20 cellular contexts compared by ENCODE assay signal in genomic region chr1:58158465-58159423, GRCh38.
DNase-seq lines count a peak whose midpoint lies in the region; TF ChIP-seq lines count a peak whose summit lies in the region.
"Had no signal": no experiment of that assay in that cellular context is flagged by ENCODE, and none has a peak within 500 bp of the region (broad histone marks: within the 10 kb centered on the region; RNA-seq: fewer than 3 reads in every experiment).

No MANE protein-coding gene starts in this region.

- peak; percentile 52 for DNase-seq in WERI-Rb-1
- no peak for DNase-seq in endodermal cell
- DNase-seq in stimulated activated CD4-positive, alpha-beta T cell treated with anti-CD3 and anti-CD28 coated beads, Interleukin-4, amount 100 ng/mL, for 1 hour: no peak
- no peak for DNase-seq in AG08396 (ENCODE audit: low spot score)
- DNase-seq in H4 (ENCODE audit: low spot score): no peak
- no peak for DNase-seq in glomerular visceral epithelial cell (ENCODE audit: extremely low spot score)
- DNase-seq: CD4-positive, alpha-beta T cell; COR-L47; DMS 273 treated with DMSO at 0.1 percent for 48 hours; DND-41; GM23248; MM.1S; NCI-H1092; NCI-H1436 treated with DMSO at 0.1 percent for 48 hours; NCI-H1930; NCI-H69; SIG-M5; T-helper 1 cell had no signal

- H3K4me3 ChIP-seq in HUES64 (ENCODE audit: low read length) (no peak overlapping the region), WERI-Rb-1 (ENCODE audit: low read depth, low read length) (peak overlapping the region; percentile 5; the same call in 1 of the 2 replicates), endodermal cell (ENCODE audit: low read length) (no peak overlapping the region)
- H3K4me3 ChIP-seq: BLaER1, GM23248 had no signal

- H3K27me3 ChIP-seq in HUES64 (ENCODE audit: insufficient read depth, low read length) (no peaks in the 10 kb centered on the region), WERI-Rb-1 (ENCODE audit: insufficient read depth, low read depth, severe bottlenecking) (no peaks in the 10 kb centered on the region), endodermal cell (ENCODE audit: control insufficient read depth, insufficient read depth, low read length, poor library complexity, severe bottlenecking) (no peaks in the 10 kb centered on the region)
- H3K27me3 ChIP-seq: BLaER1 had no signal

- H3K27ac Mint-ChIP-seq in endodermal cell: no peak overlapping the region
- H3K27ac Mint-ChIP-seq: CD4-positive, alpha-beta T cell had no signal

- H3K9ac ChIP-seq in HUES64 (ENCODE audit: low read depth, low read length) (no peak overlapping the region), endodermal cell (ENCODE audit: extremely low read depth, low read length, poor library complexity, severe bottlenecking) (no peak overlapping the region)
- H3K9ac ChIP-seq: BLaER1, GM23248 had no signal

- no peak overlapping the region for H3K4me3 Mint-ChIP-seq in endodermal cell
- H3K4me3 Mint-ChIP-seq: CD4-positive, alpha-beta T cell had no signal

- WGBS in HUES64: 62% methylated on average over 9 of the region's 11 CpGs
- 61 to 66% methylated on average over 6 to 11 of the region's 11 CpGs for WGBS in endodermal cell (ENCODE audit: insufficient coverage in 1 of 2, insufficient read length in 1 of 2), 2 experiments

- H3K4me1 Mint-ChIP-seq in endodermal cell: peaks cover 2% of the 10 kb centered on the region

- TF ChIP-seq CTCF in WERI-Rb-1 (IDR thresholded peaks at IDR 0.05; ENCODE audit: low read depth, low read length) (no peak), endodermal cell (conservative IDR thresholded peaks at IDR 0.05) (no peak)

- peak overlapping the region; percentile 42; the same call in 1 of the 2 replicates for H3K27ac ChIP-seq in HUES64 (ENCODE audit: low read depth, low read length)
- H3K27ac ChIP-seq in WERI-Rb-1: no peak overlapping the region
- H3K27ac ChIP-seq in endodermal cell (ENCODE audit: low read depth, low read length): peak overlapping the region; percentile 15
- H3K27ac ChIP-seq: BLaER1, GM23248 had no signal

- H3K9me3 ChIP-seq in HUES64 (ENCODE audit: insufficient read depth, low read depth, low read length) (no peaks in the 10 kb centered on the region), WERI-Rb-1 (ENCODE audit: severe bottlenecking) (no peaks in the 10 kb centered on the region), endodermal cell (ENCODE audit: control insufficient read depth, low read length) (no peaks in the 10 kb centered on the region)

- H3K27me3 Mint-ChIP-seq in endodermal cell (ENCODE audit: insufficient read depth): peaks cover 1% of the 10 kb centered on the region
- H3K27me3 Mint-ChIP-seq: CD4-positive, alpha-beta T cell had no signal

- no peaks in the 10 kb centered on the region for H3K36me3 Mint-ChIP-seq in endodermal cell (ENCODE audit: low read depth)

- H3K4me1 ChIP-seq in HUES64 (ENCODE audit: insufficient read depth, low read length) (peaks cover 30% of the 10 kb centered on the region), endodermal cell (ENCODE audit: control insufficient read depth, insufficient read depth, low read length) (peaks cover 10% of the 10 kb centered on the region)

- H3K9me3 Mint-ChIP-seq in endodermal cell: no peaks in the 10 kb centered on the region
- H3K9me3 Mint-ChIP-seq: CD4-positive, alpha-beta T cell had no signal

- no peaks in the 10 kb centered on the region for H3K36me3 ChIP-seq in HUES64 (ENCODE audit: insufficient read depth, low read length)
- H3K36me3 ChIP-seq in WERI-Rb-1: no peaks in the 10 kb centered on the region
- no peaks in the 10 kb centered on the region for H3K36me3 ChIP-seq in endodermal cell (ENCODE audit: control insufficient read depth, insufficient read depth, low read length)
- H3K36me3 ChIP-seq: BLaER1 had no signal
